ENCODE assay signal across 8 cellular contexts in genomic region chr14:35808658-35809563, GRCh38. TPM values are rescaled to one million over a fixed set of nuclear protein-coding genes. Genes with fewer than 3 reads are reported as not detected.
DNase-seq lines count a peak whose midpoint lies in the region; ATAC-seq and TF ChIP-seq lines count a peak whose summit lies in the region.
"Not testable (repeated sequence)": the region's sequence is repeated elsewhere in the genome, so short reads cannot be mapped to it uniquely, and the experiment has no call there.

Gene RALGAPA1 (minus strand): TSS chr14:35809295. CDS start chr14:35808835, 460 bp downstream.

- DNase-seq in NCI-H1417 treated with DMSO at 0.1 percent for 48 hours (lab: John Stamatoyannopoulos, UW), result peak; percentile 93
- DNase-seq in SW480 (ENCODE audit: low spot score), result peak; percentile 98
- DNase-seq in adipocyte (ENCODE audit: low read depth), result peak; percentile 98
- peak; percentile 94 to 99 for DNase-seq in cardiac muscle cell (ENCODE audit: low read depth in 1 of 2, low spot score in 1 of 2)
- peak; percentile 85 to 93 for DNase-seq in tibial nerve (ENCODE audit: low spot score in 2 of 2)

- ATAC-seq in HG02798 (IDR thresholded peaks at IDR 0.05; ENCODE audit: poor library complexity, unreplicated experiment), result peak; percentile 97

- not testable (repeated sequence) for H3K9me3 ChIP-seq in adipocyte (ENCODE audit: control insufficient read depth, low read length); cardiac muscle cell (ENCODE audit: low read depth); parathyroid adenoma (ENCODE audit: control insufficient read depth, low read length); tibial nerve

- H3K27ac ChIP-seq in cardiac muscle cell, result peak within 1 kb of the TSS; percentile 90
- H3K27ac ChIP-seq in parathyroid adenoma, result peak within 1 kb of the TSS; percentile 87
- H3K27ac ChIP-seq in tibial nerve, result peak within 1 kb of the TSS; percentile 78 to 92 (median 91)

- WGBS in tibial nerve, 2 donors, result 1% methylated on average over 23 to 35 of the region's 64 CpGs

- not testable (repeated sequence) for H3K27me3 ChIP-seq in adipocyte (replicated peaks; ENCODE audit: control insufficient read depth, insufficient read depth, low read length); cardiac muscle cell; parathyroid adenoma (ENCODE audit: control insufficient read depth, insufficient read depth, low read length); tibial nerve

- TF ChIP-seq EP300 in tibial nerve (IDR thresholded peaks at IDR 0.05), result peak in 1 of 2 donors; percentile 94

- H3K4me1 ChIP-seq in adipocyte (ENCODE audit: control insufficient read depth, insufficient read depth, low read length) (peaks cover 18% of the 10 kb centered on the region), cardiac muscle cell (ENCODE audit: low read depth) (peaks cover 14% of the 10 kb centered on the region), parathyroid adenoma (peaks cover 14% of the 10 kb centered on the region), tibial nerve (peaks cover 0 to 25% (median 13%) of the 10 kb centered on the region in 4 donors)

- H3K79me2 ChIP-seq in parathyroid adenoma, result peaks cover 23% of the 10 kb centered on the region

- peak within 1 kb of the TSS; percentile 72 for H3K4me2 ChIP-seq in parathyroid adenoma (ENCODE audit: low read length)

- H3K4me3 ChIP-seq in GM12875 (ENCODE audit: low read depth, low read length) (peak within 1 kb of the TSS; percentile 49), adipocyte (ENCODE audit: low read length) (peak within 1 kb of the TSS; percentile 85), cardiac muscle cell (peak within 1 kb of the TSS; percentile 56), parathyroid adenoma (ENCODE audit: low read depth, low read length) (peak within 1 kb of the TSS; percentile 84), tibial nerve (peak within 1 kb of the TSS; percentile 46 to 84 (median 82))

- TF ChIP-seq CTCF in GM12875 (IDR thresholded peaks at IDR 0.05; ENCODE audit: borderline replicate concordance, insufficient read depth, low read depth, low read length), result peak; percentile 50; the same call in 1 of the 2 replicates
- peak; percentile 51 for TF ChIP-seq CTCF in cardiac muscle cell (IDR thresholded peaks at IDR 0.05; ENCODE audit: low read depth, low read length)
- TF ChIP-seq CTCF in parathyroid adenoma (IDR thresholded peaks at IDR 0.05), result peak; percentile 45
- TF ChIP-seq CTCF in tibial nerve (IDR thresholded peaks at IDR 0.05), result peak; percentile 22 to 75 (median 45)

- H2AFZ ChIP-seq in parathyroid adenoma, result peak within 1 kb of the TSS; percentile 88

- peak within 1 kb of the TSS; percentile 84 for H3K9ac ChIP-seq in adipocyte (ENCODE audit: low read length)
- H3K9ac ChIP-seq in parathyroid adenoma, result peak within 1 kb of the TSS; percentile 51

- peak; percentile 85 to 93 for TF ChIP-seq POLR2A in tibial nerve (IDR thresholded peaks at IDR 0.05)

- not testable (repeated sequence) for H3K36me3 ChIP-seq in adipocyte (ENCODE audit: control insufficient read depth, insufficient read depth, low read length, severe bottlenecking); cardiac muscle cell; parathyroid adenoma (ENCODE audit: control insufficient read depth, insufficient read depth, low read length); tibial nerve

RNA-seq across cellular contexts. Expression of gene RALGAPA1, which starts in this region (rescaled TPM):
- 27.4 and 31.5 TPM in 2 replicates for total RNA-seq in cardiac muscle cell
- 28.1 and 30.6 TPM in 2 replicates for polyA plus RNA-seq in cardiac muscle cell
- 100 to 1,000 TPM in 2 of 4 donors, 10 to 100 TPM in 2; 81.9 to 113 (median 99.6) TPM for total RNA-seq in tibial nerve

Comparison
In these comparisons a context has a peak if more than half of its experiments do, and no peak if none do; other contexts are left out.
1. Peak in every context shown above with its lines: DNase-seq, ATAC-seq, H3K4me3 ChIP-seq and H3K27ac ChIP-seq.